8 cellular contexts compared by ENCODE assay signal in genomic region chr3:38805765-38806386, GRCh38. TPM values are rescaled to one million over a fixed set of nuclear protein-coding genes. Genes with fewer than 3 reads are reported as not detected.
DNase-seq lines count a peak whose midpoint lies in the region; ATAC-seq and TF ChIP-seq lines count a peak whose summit lies in the region.

No MANE protein-coding gene starts in this region.

- H3K27ac Mint-ChIP-seq in effector memory CD8-positive, alpha-beta T cell = no peak overlapping the region
- H3K27ac Mint-ChIP-seq in neural progenitor cell = no peak overlapping the region

- no peaks in the 10 kb centered on the region; the same call in 1 of the 2 replicates for H3K9me2 ChIP-seq in PC-9 (ENCODE audit: insufficient read depth)

- POLR2A ChIA-PET in PC-9 (lab: Charles Lee; ENCODE audit: unreplicated experiment) = no interaction called here

- H3F3A ChIP-seq in PC-9 (ENCODE audit: insufficient read depth, low read depth) (no peaks in the 10 kb centered on the region), neural progenitor cell (ENCODE audit: low read depth) (no peaks in the 10 kb centered on the region)

- DNase-seq in A172 (ENCODE audit: low spot score) = peak; percentile 75
- peak; percentile 12 for DNase-seq in GM19238 (ENCODE audit: insufficient read length, low spot score)
- DNase-seq in PC-9 = peak; percentile 33 to 51
- DNase-seq in effector memory CD8-positive, alpha-beta T cell = peak in 2 of 3 experiments; percentile 1 to 3
- peak; percentile 95 for DNase-seq in neural progenitor cell (ENCODE audit: low spot score)
- DNase-seq in sigmoid colon = no peak
- no peak for DNase-seq in effector memory CD4-positive, alpha-beta T cell
- no peak for DNase-seq in NCI-H774 (lab: John Stamatoyannopoulos, UW)

- no peaks in the 10 kb centered on the region for H3K4me1 Mint-ChIP-seq in effector memory CD8-positive, alpha-beta T cell (ENCODE audit: low read depth in 2 of 2)
- no peaks in the 10 kb centered on the region for H3K4me1 Mint-ChIP-seq in neural progenitor cell

- no peak overlapping the region for H3K9ac ChIP-seq in neural progenitor cell

- H3K79me2 ChIP-seq in PC-9 (ENCODE audit: low read depth) = no peaks in the 10 kb centered on the region
- no peaks in the 10 kb centered on the region for H3K79me2 ChIP-seq in neural progenitor cell (ENCODE audit: low read depth)

- intact Hi-C loops in PC-9 (cut with micrococcal nuclease; ENCODE audit: unreplicated experiment) = no loop called here
- intact Hi-C loops in sigmoid colon (cut with DNase I) = no loop called here

- TF ChIP-seq CTCF in PC-9 (conservative IDR thresholded peaks at IDR 0.05) (no peak), neural progenitor cell (IDR thresholded peaks at IDR 0.05) (no peak), sigmoid colon (IDR thresholded peaks at IDR 0.05) (no peak)

- no peak overlapping the region for H2AFZ ChIP-seq in PC-9
- no peak overlapping the region for H2AFZ ChIP-seq in neural progenitor cell (replicated peaks)

- no TSS peak for BruUV-seq in PC-9 (replicated peaks; lab: Mats Ljungman, UMichigan)

- H3K4me3 ChIP-seq in PC-9 (no peak overlapping the region), neural progenitor cell (no peak overlapping the region), sigmoid colon (no peak overlapping the region)
- no peak overlapping the region for H3K4me3 ChIP-seq in effector memory CD4-positive, alpha-beta T cell (ENCODE audit: insufficient read depth, low read depth, low read length, poor library complexity, severe bottlenecking)

- H4K20me1 ChIP-seq in PC-9 (ENCODE audit: insufficient read depth) = no peaks in the 10 kb centered on the region
- H4K20me1 ChIP-seq in neural progenitor cell (ENCODE audit: low read depth) = peaks cover 5% of the 10 kb centered on the region

- no peak overlapping the region for H3K27ac ChIP-seq in PC-9
- no peak overlapping the region for H3K27ac ChIP-seq in neural progenitor cell
- H3K27ac ChIP-seq in sigmoid colon = no peak overlapping the region
- H3K27ac ChIP-seq in effector memory CD4-positive, alpha-beta T cell (ENCODE audit: insufficient read depth, low read length, poor library complexity, severe bottlenecking) = no peak overlapping the region

- CTCF ChIA-PET in PC-9 (lab: Charles Lee) = no interaction called here

- H3K4me1 ChIP-seq in PC-9 (replicated peaks; ENCODE audit: insufficient read depth) (no peaks in the 10 kb centered on the region), neural progenitor cell (no peaks in the 10 kb centered on the region), sigmoid colon (no peaks in the 10 kb centered on the region)
- H3K4me1 ChIP-seq in effector memory CD4-positive, alpha-beta T cell (ENCODE audit: control insufficient read depth, insufficient read depth, low read length, poor library complexity, severe bottlenecking) = no peaks in the 10 kb centered on the region

- no peak for ATAC-seq in effector memory CD8-positive, alpha-beta T cell (replicated peaks)

- no peaks in the 10 kb centered on the region for H3K36me3 Mint-ChIP-seq in effector memory CD8-positive, alpha-beta T cell (ENCODE audit: insufficient read depth)
- H3K36me3 Mint-ChIP-seq in neural progenitor cell = no peaks in the 10 kb centered on the region

- TF ChIP-seq EP300 in sigmoid colon (IDR thresholded peaks at IDR 0.05) = no peak

- H3K36me3 ChIP-seq in PC-9 (ENCODE audit: low read depth) (no peaks in the 10 kb centered on the region), neural progenitor cell (no peaks in the 10 kb centered on the region), sigmoid colon (no peaks in the 10 kb centered on the region)
- H3K36me3 ChIP-seq in effector memory CD4-positive, alpha-beta T cell (ENCODE audit: control insufficient read depth, insufficient read depth, low read length) = no peaks in the 10 kb centered on the region

- WGBS in sigmoid colon, 2 donors = 12 to 17% methylated on average over 9 of the region's 9 CpGs

- H3K9me3 ChIP-seq in PC-9 (ENCODE audit: insufficient read depth, low read depth) = no peaks in the 10 kb centered on the region
- H3K9me3 ChIP-seq in neural progenitor cell (ENCODE audit: low read depth) = no peaks in the 10 kb centered on the region
- H3K9me3 ChIP-seq in sigmoid colon = no peaks in the 10 kb centered on the region
- no peaks in the 10 kb centered on the region for H3K9me3 ChIP-seq in effector memory CD4-positive, alpha-beta T cell (ENCODE audit: control insufficient read depth, low read length)

- no peak for TF ChIP-seq POLR2A in sigmoid colon (IDR thresholded peaks at IDR 0.05)

- H3K27me3 Mint-ChIP-seq in effector memory CD8-positive, alpha-beta T cell = peaks cover 9 to 16% of the 10 kb centered on the region in 2 donors
- peaks cover 8% of the 10 kb centered on the region for H3K27me3 Mint-ChIP-seq in neural progenitor cell (ENCODE audit: insufficient read depth, low read depth)

- no peak overlapping the region for H3K4me2 ChIP-seq in PC-9
- no peak overlapping the region for H3K4me2 ChIP-seq in neural progenitor cell

- H3K27me3 ChIP-seq in PC-9 (ENCODE audit: insufficient read depth, low read depth) (no peaks in the 10 kb centered on the region), neural progenitor cell (peaks cover 62% of the 10 kb centered on the region), sigmoid colon (no peaks in the 10 kb centered on the region)
- H3K27me3 ChIP-seq in effector memory CD4-positive, alpha-beta T cell (replicated peaks; ENCODE audit: control insufficient read depth, insufficient read depth, low read length, poor library complexity, severe bottlenecking) = no peaks in the 10 kb centered on the region

- H3K9me3 Mint-ChIP-seq in effector memory CD8-positive, alpha-beta T cell = peaks cover 3 to 8% of the 10 kb centered on the region in 2 donors
- no peaks in the 10 kb centered on the region for H3K9me3 Mint-ChIP-seq in neural progenitor cell

- H3K4me3 Mint-ChIP-seq in effector memory CD8-positive, alpha-beta T cell = no peak overlapping the region
- H3K4me3 Mint-ChIP-seq in neural progenitor cell = no peak overlapping the region

RNA-seq across cellular contexts. Expression of gene SCN10A, which starts 10.1 kb away (rescaled TPM):
- not detected in 2 replicates for total RNA-seq in A172 (2014; rRNA removed; shearing (Covaris generic))
- total RNA-seq in PC-9 (2021) = not detected in 2 replicates
- not detected in 2 replicates for total RNA-seq in neural progenitor cell (ENCODE audit: low replicate concordance)
- total RNA-seq in sigmoid colon = not detected
- polyA plus RNA-seq in sigmoid colon = not detected

Comparison
In these comparisons a context has a peak if more than half of its experiments do, and no peak if none do; other contexts are left out.
1. DNase-seq: peak in A172 (single experiment), GM19238 (single experiment), PC-9 (2 of 2), effector memory CD8-positive, alpha-beta T cell (2 of 3) and neural progenitor cell (single experiment); none in sigmoid colon (single experiment), effector memory CD4-positive, alpha-beta T cell (0 of 3) and NCI-H774 (single experiment).